In genomic region chr10:71757450-71757918, GRCh38 we compare ENCODE assay signal across 1 cellular context.
TF ChIP-seq lines count a peak whose summit lies in the region.

No MANE protein-coding gene starts in this region.

TF ChIP-seq in SK-N-SH, 30 proteins besides CTCF, POLR2A, EP300 and RAD21 (continued from another document):
- no peak for TF ChIP-seq IRF3 (IDR thresholded peaks at IDR 0.05; ENCODE audit: low read depth, low read length)
- no peak for TF ChIP-seq POLR2AphosphoS5 (IDR thresholded peaks at IDR 0.05; ENCODE audit: low read depth, low read length)
- no peak for TF ChIP-seq PBX3 (IDR thresholded peaks at IDR 0.05)
- no peak for TF ChIP-seq TCF12 (IDR thresholded peaks at IDR 0.05)
- TF ChIP-seq USF2 (IDR thresholded peaks at IDR 0.05; ENCODE audit: borderline replicate concordance, low read depth, low read length): no peak
- no peak for TF ChIP-seq FOSL2 (IDR thresholded peaks at IDR 0.05; ENCODE audit: borderline replicate concordance, low read depth)
TF ChIP-seq in SK-N-SH: peak in this region for 0.
